In genomic region chr2:62774555-62775366, GRCh38 we compare ENCODE assay signal across 8 cellular contexts.
DNase-seq lines count a peak whose midpoint lies in the region; ATAC-seq and TF ChIP-seq lines count a peak whose summit lies in the region.

No MANE protein-coding gene starts in this region.

- H3K9me3 ChIP-seq in mammary epithelial cell (replicated peaks; ENCODE audit: insufficient read depth, low read length) = no peaks in the 10 kb centered on the region

- ATAC-seq in GM21825 (IDR thresholded peaks at IDR 0.05; ENCODE audit: unreplicated experiment) (no peak), HG03135 (IDR thresholded peaks at IDR 0.05; ENCODE audit: unreplicated experiment) (no peak)

- H4K20me1 ChIP-seq in mammary epithelial cell (ENCODE audit: insufficient read depth, low read length) = no peaks in the 10 kb centered on the region

- H3K4me3 ChIP-seq in mammary epithelial cell (replicated peaks in 1 of 3; ENCODE audit: insufficient read depth in 1 of 3, low read depth in 2 of 3, low read length in 3 of 3) = no peak overlapping the region

- no peaks in the 10 kb centered on the region for H3K4me1 ChIP-seq in mammary epithelial cell (ENCODE audit: insufficient read depth, low read length)

- no peak overlapping the region for H2AFZ ChIP-seq in mammary epithelial cell (ENCODE audit: low read depth, low read length)

- BruUV-seq in mammary epithelial cell (replicated peaks; lab: Mats Ljungman, UMichigan) = no TSS peak

- DNase-seq in DMS114 treated with DMSO at 0.1 percent for 48 hours (lab: John Stamatoyannopoulos, UW; ENCODE audit: unreplicated experiment) = peak; percentile 63
- peak; percentile 55 for DNase-seq in HCEC 1CT
- DNase-seq in NCI-H526 treated with DMSO at 0.1 percent for 48 hours (lab: John Stamatoyannopoulos, UW) = peak; percentile 11
- DNase-seq in mammary epithelial cell = peak; percentile 46
- peak; percentile 47 for DNase-seq in left kidney (ENCODE audit: low read depth, low spot score)
- no peak for DNase-seq in HuH-7 (ENCODE audit: low spot score)

- no peak overlapping the region for H3K9ac ChIP-seq in mammary epithelial cell (ENCODE audit: insufficient read depth, low read length)

- peaks cover 52% of the 10 kb centered on the region for H3K79me2 ChIP-seq in mammary epithelial cell (ENCODE audit: insufficient read depth, low read length)

- H3K27me3 ChIP-seq in mammary epithelial cell (ENCODE audit: insufficient read depth, low read length) = no peaks in the 10 kb centered on the region

- H3K27ac ChIP-seq in mammary epithelial cell (ENCODE audit: insufficient read depth, low read depth, low read length) = peak overlapping the region; percentile 40

- H3K4me2 ChIP-seq in mammary epithelial cell (ENCODE audit: insufficient read depth, low read depth, low read length) = no peak overlapping the region

- peaks cover 12% of the 10 kb centered on the region for H3K36me3 ChIP-seq in mammary epithelial cell (ENCODE audit: insufficient read depth, low read length)

- intact Hi-C loops in mammary epithelial cell (cut with micrococcal nuclease) = loop anchor here (1.0 to 10.0 kb wide), 7 partner anchors 68 to 860 kb away; no protein-coding TSS in a partner anchor

- TF ChIP-seq CTCF in mammary epithelial cell (conservative IDR thresholded peaks at IDR 0.05 in 1 of 2, IDR thresholded peaks at IDR 0.05 in 1 of 2; ENCODE audit: extremely low read depth in 1 of 2, insufficient read depth in 1 of 2, low read depth in 1 of 2, low read length in 2 of 2) = peak; percentile 71

- dilution Hi-C loops in mammary epithelial cell (cut with HindIII; ENCODE audit: low sequenced_read_pairs) = no loop called here

- whole genome bisulfite sequencing in mammary epithelial cell (ENCODE audit: low coverage, missing lambda C conversion rate) = 80% methylated on average over 5 of the region's 5 CpGs

- CTCF ChIA-PET in mammary epithelial cell (lab: Charles Lee; ENCODE audit: low non-redundant PET) = interaction anchor here (0.6 to 1.0 kb wide), 3 partner anchors 13 to 318 kb away, joined by 4 to 8 read pairs (median 4); no protein-coding TSS in a partner anchor

- in situ Hi-C loops in mammary epithelial cell (cut with MboI; ENCODE audit: low sequenced_read_pairs in 2 of 2) = loop anchor here (5.0 kb wide), 2 partner anchors 317 to 322 kb away; no protein-coding TSS in a partner anchor
